Comparison of ENCODE assay signal across 1 cellular context in the genomic region with DNA sequence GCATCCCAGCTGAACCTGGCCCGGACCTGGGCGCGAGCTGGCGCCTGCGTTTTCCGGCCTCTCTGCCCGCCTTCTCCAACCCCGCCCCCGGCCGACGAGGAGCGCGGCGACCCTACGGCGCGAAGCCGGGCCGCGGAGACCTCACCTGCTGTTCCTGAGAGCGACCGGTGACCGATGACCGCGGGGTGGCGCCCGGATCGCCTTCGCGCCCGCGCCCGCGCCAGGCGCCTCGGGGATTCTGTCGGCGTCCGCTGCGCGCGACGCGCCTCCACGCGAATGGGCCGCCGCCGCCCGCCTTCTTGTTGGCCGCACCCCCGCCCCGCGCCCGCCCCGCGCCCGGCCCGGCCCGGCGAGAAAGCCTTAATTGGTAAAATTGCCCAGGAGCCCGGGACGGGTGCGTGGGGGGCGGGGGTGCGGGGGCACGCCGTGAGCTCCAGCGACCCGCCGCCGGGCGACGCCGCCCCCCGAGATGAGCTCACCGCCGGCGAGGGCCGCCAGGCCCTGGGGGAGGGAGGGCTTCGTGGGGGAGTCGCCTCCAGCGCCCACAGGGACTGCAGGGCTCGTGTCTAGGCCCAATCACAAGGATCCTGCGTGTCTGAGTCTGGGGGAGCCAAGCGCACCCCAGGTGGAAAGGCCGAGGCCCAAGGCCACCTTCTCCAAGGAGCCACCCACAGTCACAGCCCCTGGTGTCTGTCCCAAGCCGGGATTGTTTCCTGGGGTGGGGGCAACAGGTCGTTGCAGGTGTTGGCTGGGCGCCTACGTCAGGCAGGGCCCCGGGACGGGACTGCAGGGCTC.
TF ChIP-seq lines count a peak whose summit lies in the region.

A gene with protein sequence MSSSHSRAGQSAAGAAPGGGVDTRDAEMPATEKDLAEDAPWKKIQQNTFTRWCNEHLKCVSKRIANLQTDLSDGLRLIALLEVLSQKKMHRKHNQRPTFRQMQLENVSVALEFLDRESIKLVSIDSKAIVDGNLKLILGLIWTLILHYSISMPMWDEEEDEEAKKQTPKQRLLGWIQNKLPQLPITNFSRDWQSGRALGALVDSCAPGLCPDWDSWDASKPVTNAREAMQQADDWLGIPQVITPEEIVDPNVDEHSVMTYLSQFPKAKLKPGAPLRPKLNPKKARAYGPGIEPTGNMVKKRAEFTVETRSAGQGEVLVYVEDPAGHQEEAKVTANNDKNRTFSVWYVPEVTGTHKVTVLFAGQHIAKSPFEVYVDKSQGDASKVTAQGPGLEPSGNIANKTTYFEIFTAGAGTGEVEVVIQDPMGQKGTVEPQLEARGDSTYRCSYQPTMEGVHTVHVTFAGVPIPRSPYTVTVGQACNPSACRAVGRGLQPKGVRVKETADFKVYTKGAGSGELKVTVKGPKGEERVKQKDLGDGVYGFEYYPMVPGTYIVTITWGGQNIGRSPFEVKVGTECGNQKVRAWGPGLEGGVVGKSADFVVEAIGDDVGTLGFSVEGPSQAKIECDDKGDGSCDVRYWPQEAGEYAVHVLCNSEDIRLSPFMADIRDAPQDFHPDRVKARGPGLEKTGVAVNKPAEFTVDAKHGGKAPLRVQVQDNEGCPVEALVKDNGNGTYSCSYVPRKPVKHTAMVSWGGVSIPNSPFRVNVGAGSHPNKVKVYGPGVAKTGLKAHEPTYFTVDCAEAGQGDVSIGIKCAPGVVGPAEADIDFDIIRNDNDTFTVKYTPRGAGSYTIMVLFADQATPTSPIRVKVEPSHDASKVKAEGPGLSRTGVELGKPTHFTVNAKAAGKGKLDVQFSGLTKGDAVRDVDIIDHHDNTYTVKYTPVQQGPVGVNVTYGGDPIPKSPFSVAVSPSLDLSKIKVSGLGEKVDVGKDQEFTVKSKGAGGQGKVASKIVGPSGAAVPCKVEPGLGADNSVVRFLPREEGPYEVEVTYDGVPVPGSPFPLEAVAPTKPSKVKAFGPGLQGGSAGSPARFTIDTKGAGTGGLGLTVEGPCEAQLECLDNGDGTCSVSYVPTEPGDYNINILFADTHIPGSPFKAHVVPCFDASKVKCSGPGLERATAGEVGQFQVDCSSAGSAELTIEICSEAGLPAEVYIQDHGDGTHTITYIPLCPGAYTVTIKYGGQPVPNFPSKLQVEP (N-terminal part only) (minus strand): TSS at position 274 of the 795 bp plus-strand sequence. CDS start 3,389 bp downstream, outside the sequence.

TF ChIP-seq in HEK293, 187 proteins besides CTCF, POLR2A, EP300 and RAD21 (continued from another document):
- TF ChIP-seq, protein P1, sequence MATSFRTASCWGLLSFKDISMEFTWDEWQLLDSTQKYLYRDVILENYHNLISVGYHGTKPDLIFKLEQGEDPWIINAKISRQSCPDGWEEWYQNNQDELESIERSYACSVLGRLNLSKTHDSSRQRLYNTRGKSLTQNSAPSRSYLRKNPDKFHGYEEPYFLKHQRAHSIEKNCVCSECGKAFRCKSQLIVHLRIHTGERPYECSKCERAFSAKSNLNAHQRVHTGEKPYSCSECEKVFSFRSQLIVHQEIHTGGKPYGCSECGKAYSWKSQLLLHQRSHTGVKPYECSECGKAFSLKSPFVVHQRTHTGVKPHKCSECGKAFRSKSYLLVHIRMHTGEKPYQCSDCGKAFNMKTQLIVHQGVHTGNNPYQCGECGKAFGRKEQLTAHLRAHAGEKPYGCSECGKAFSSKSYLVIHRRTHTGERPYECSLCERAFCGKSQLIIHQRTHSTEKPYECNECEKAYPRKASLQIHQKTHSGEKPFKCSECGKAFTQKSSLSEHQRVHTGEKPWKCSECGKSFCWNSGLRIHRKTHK (tag by site-specific recombination; IDR thresholded peaks at IDR 0.05), result no peak
- TF ChIP-seq GLIS2 (tag by site-specific recombination; IDR thresholded peaks at IDR 0.05), result peak; percentile 95
- no peak for TF ChIP-seq ZNF830 (tag by site-specific recombination; IDR thresholded peaks at IDR 0.05; ENCODE audit: low read depth)
- peak; percentile 37; the same call in 1 of the 2 replicates for TF ChIP-seq KLF10 (tag by site-specific recombination; IDR thresholded peaks at IDR 0.05)
- TF ChIP-seq ZNF221 (tag by site-specific recombination; IDR thresholded peaks at IDR 0.05; ENCODE audit: borderline replicate concordance), result no peak
- TF ChIP-seq ZNF335 (tag by site-specific recombination; conservative IDR thresholded peaks at IDR 0.05), result peak; percentile 95
- TF ChIP-seq ZNF600 (tag by site-specific recombination; IDR thresholded peaks at IDR 0.05), result peak; percentile 72; the same call in 1 of the 2 replicates
- no peak for TF ChIP-seq ZNF416 (tag by site-specific recombination; IDR thresholded peaks at IDR 0.05)
- peak; percentile 65 for TF ChIP-seq EGR2 (tag by site-specific recombination; IDR thresholded peaks at IDR 0.05; ENCODE audit: low read depth)
- TF ChIP-seq ZNF843 (tag by site-specific recombination; IDR thresholded peaks at IDR 0.05), result no peak
- TF ChIP-seq GLIS1 (tag by site-specific recombination; IDR thresholded peaks at IDR 0.05), result peak; percentile 99
- no peak for TF ChIP-seq MYNN (tag by site-specific recombination; IDR thresholded peaks at IDR 0.05; ENCODE audit: borderline replicate concordance)
- no peak for TF ChIP-seq ZNF121 (tag by site-specific recombination; IDR thresholded peaks at IDR 0.05)
- TF ChIP-seq SCRT2 (tag by site-specific recombination; IDR thresholded peaks at IDR 0.05), result peak; percentile 100
- 0 out of 2 replicates have a peak, but pooled peaks have one; percentile 20 for TF ChIP-seq ZFP37 (tag by site-specific recombination; IDR thresholded peaks at IDR 0.05)
